ENCODE assay signal across 10 cellular contexts in genomic region chr22:42073568-42074152, GRCh38. TPM values are rescaled to one million over a fixed set of nuclear protein-coding genes. Genes with fewer than 3 reads are reported as not detected.
DNase-seq lines count a peak whose midpoint lies in the region; ATAC-seq and TF ChIP-seq lines count a peak whose summit lies in the region.
"Had no signal": no experiment of that assay in that cellular context is flagged by ENCODE, and none has a peak within 500 bp of the region (broad histone marks: within the 10 kb centered on the region; RNA-seq: fewer than 3 reads in every experiment).

No MANE protein-coding gene starts in this region.

- H3K9me3 ChIP-seq in heart right ventricle (no peaks in the 10 kb centered on the region), muscle layer of colon (ENCODE audit: low read length) (no peaks in the 10 kb centered on the region), vagina (no peaks in the 10 kb centered on the region)

- ATAC-seq in heart right ventricle (peak in 1 of 8 donors; percentile 2), left ventricle myocardium superior (no peak), GM21447 (IDR thresholded peaks at IDR 0.05; ENCODE audit: unreplicated experiment) (no peak), HG03280 (IDR thresholded peaks at IDR 0.05; ENCODE audit: unreplicated experiment) (no peak)

- no peak for TF ChIP-seq CTCF in heart right ventricle (IDR thresholded peaks at IDR 0.05)
- TF ChIP-seq CTCF in coronary artery (IDR thresholded peaks at IDR 0.05) = no peak
- no peak for TF ChIP-seq CTCF in vagina (IDR thresholded peaks at IDR 0.05)

- H3K36me3 ChIP-seq in heart right ventricle (peaks cover 0 to 25% (median 0%) of the 10 kb centered on the region in 9 donors), muscle layer of colon (ENCODE audit: insufficient read depth, low read length) (peaks cover 12% of the 10 kb centered on the region), vagina (peaks cover 0 to 9% of the 10 kb centered on the region in 2 donors)

- H3K9ac ChIP-seq in muscle layer of colon (ENCODE audit: low read length) = peak overlapping the region; percentile 68

- peak overlapping the region; percentile 72 to 96 (median 92) for H3K27ac ChIP-seq in heart right ventricle
- peak overlapping the region; percentile 89 to 97 for H3K27ac ChIP-seq in coronary artery
- peak overlapping the region; percentile 96 for H3K27ac ChIP-seq in muscle layer of colon (ENCODE audit: low read depth, low read length)
- peak overlapping the region; percentile 95 for H3K27ac ChIP-seq in vagina

- H3K4me3 ChIP-seq in heart right ventricle = peak overlapping the region; percentile 59 to 77 (median 72)
- H3K4me3 ChIP-seq in coronary artery = peak overlapping the region; percentile 78
- peak overlapping the region; percentile 56 to 69 for H3K4me3 ChIP-seq in muscle layer of colon (ENCODE audit: low read depth in 1 of 2, low read length in 2 of 2)
- peak overlapping the region; percentile 75 to 84 for H3K4me3 ChIP-seq in vagina

- 48 to 49% methylated on average over 28 of the region's 28 CpGs for whole genome bisulfite sequencing in heart right ventricle, 2 donors

- no peak for DNase-seq in heart right ventricle
- no peak for DNase-seq in left ventricle myocardium superior
- no peak for DNase-seq in coronary artery (ENCODE audit: low spot score)
- peak in 1 of 2 donors; percentile 83 for DNase-seq in vagina (ENCODE audit: extremely low spot score in 2 of 2)
- no peak for DNase-seq in HUDEP-2 (lab: John Stamatoyannopoulos, UW; ENCODE audit: unreplicated experiment in 76 of 76)
- DNase-seq: DMS 273 treated with DMSO at 0.1 percent for 48 hours, NCI-H2029 treated with DMSO at 0.1 percent for 48 hours had no signal

- no peaks in the 10 kb centered on the region for H3K27me3 ChIP-seq in heart right ventricle
- H3K27me3 ChIP-seq in muscle layer of colon (ENCODE audit: control insufficient read depth in 1 of 2, insufficient read depth in 2 of 2, low read length in 2 of 2) = no peaks in the 10 kb centered on the region
- no peaks in the 10 kb centered on the region for H3K27me3 ChIP-seq in vagina

- no peak for TF ChIP-seq POLR2A in vagina (IDR thresholded peaks at IDR 0.05)

- peaks cover 13 to 74% (median 45%) of the 10 kb centered on the region in 9 donors for H3K4me1 ChIP-seq in heart right ventricle
- H3K4me1 ChIP-seq in muscle layer of colon (ENCODE audit: insufficient read depth, low read length) = peaks cover 53% of the 10 kb centered on the region
- H3K4me1 ChIP-seq in vagina = peaks cover 60% of the 10 kb centered on the region

- intact Hi-C loops in heart right ventricle (cut with DNase I) = loop anchor here in 4 of 10 donors (5.0 to 10.0 kb wide), 3 partner anchors 239 to 479 kb away; partner anchors contain the start of genes SREBF2 (in 2 of the 4), MEI1 (in 1 of the 4) and SERHL2 (in 1 of the 4)
- intact Hi-C loops in left ventricle myocardium superior (cut with micrococcal nuclease) = no loop called here
- intact Hi-C loops in vagina (cut with DNase I) = loop anchor here (10.0 kb wide), 1 partner anchor 371 kb away; no protein-coding TSS in a partner anchor

RNA-seq across cellular contexts. Expression of gene PHETA2, which starts 0.4 kb away (rescaled TPM):
- total RNA-seq in heart right ventricle (1 to 10 TPM; 2.3 to 6.3 (median 2.9) TPM), left ventricle myocardium superior (2.7 TPM), vagina (14.2 TPM)
- polyA plus RNA-seq in heart right ventricle = 1 to 10 TPM; 5.1 to 7.0 TPM

RNA-seq across cellular contexts. Expression of gene NAGA, which starts 3.0 kb away (rescaled TPM):
- total RNA-seq in heart right ventricle = 10 to 100 TPM in 7 of 10 donors, 1 to 10 TPM in 3; 7.3 to 34.8 (median 12.3) TPM
- polyA plus RNA-seq in heart right ventricle = 10 to 100 TPM in 1 of 2 donors, 1 to 10 TPM in 1; 6.6 to 13.0 TPM
- total RNA-seq in left ventricle myocardium superior = 13.4 TPM
- total RNA-seq in vagina = 28.2 TPM

RNA-seq across cellular contexts. Expression of gene SMDT1, which starts 5.8 kb away (rescaled TPM):
- 100 to 1,000 TPM; 111 to 193 (median 128) TPM for total RNA-seq in heart right ventricle
- polyA plus RNA-seq in heart right ventricle = 100 to 1,000 TPM; 151 to 197 TPM
- total RNA-seq in left ventricle myocardium superior = 165 TPM
- total RNA-seq in vagina = 40.3 TPM

RNA-seq across cellular contexts. Expression of gene NDUFA6, which starts 16.9 kb away (rescaled TPM):
- 100 to 1,000 TPM; 179 to 344 (median 265) TPM for total RNA-seq in heart right ventricle
- polyA plus RNA-seq in heart right ventricle = 100 to 1,000 TPM; 369 to 479 TPM
- total RNA-seq in left ventricle myocardium superior = 316 TPM
- 42.0 TPM for total RNA-seq in vagina

RNA-seq across cellular contexts. Expression of gene CYP2D6, which starts 57.0 kb away (rescaled TPM):
- total RNA-seq in heart right ventricle (under 1 TPM in 2 of 10 donors, not detected in 8; 0.12 to 0.17 TPM), left ventricle myocardium superior (not detected), vagina (1.7 TPM)
- under 1 TPM; 0.32 to 0.95 TPM for polyA plus RNA-seq in heart right ventricle
